Comparison of ENCODE assay signal across 9 cellular contexts in genomic region chr5:154520861-154521453, GRCh38. TPM values are rescaled to one million over a fixed set of nuclear protein-coding genes. Genes with fewer than 3 reads are reported as not detected.
A peak's percentile ranks its signal among the peaks of the same experiment; 100 is the strongest.
DNase-seq lines count a peak whose midpoint lies in the region; ATAC-seq lines count a peak whose summit lies in the region.
"Had no signal": no experiment of that assay in that cellular context is flagged by ENCODE, and none has a peak within 500 bp of the region (broad histone marks: within the 10 kb centered on the region; RNA-seq: fewer than 3 reads in every experiment).

No MANE protein-coding gene starts in this region.

- POLR2A ChIA-PET in activated CD4-positive, alpha-beta T cell treated with anti-CD3 and anti-CD28 coated beads, Interleukin-2, amount 10 ng/mL, durations not matched to agents 7 days and 5 days (lab: Charles Lee): interaction anchor here (0.6 kb wide), 1 partner anchor 17 kb away, joined by 3 read pairs; no protein-coding TSS in a partner anchor

- no peak overlapping the region for H3K27ac Mint-ChIP-seq in activated CD4-positive, alpha-beta T cell treated with anti-CD3 and anti-CD28 coated beads, Interleukin-2, amount 10 ng/mL, durations not matched to agents 7 days and 5 days
- H3K27ac Mint-ChIP-seq: activated naive CD8-positive, alpha-beta T cell treated with anti-CD3 and anti-CD28 coated beads, Interleukin-2, amount 10 ng/mL, durations not matched to agents 7 days and 5 days had no signal

- H3K36me3 ChIP-seq in mesenchymal stem cell (ENCODE audit: control insufficient read depth in 1 of 2, insufficient read depth in 2 of 2, low read depth in 1 of 2, low read length in 2 of 2): peaks cover 0 to 3% of the 10 kb centered on the region in 2 experiments
- no peaks in the 10 kb centered on the region for H3K36me3 ChIP-seq in effector memory CD4-positive, alpha-beta T cell (ENCODE audit: control insufficient read depth, insufficient read depth, low read length)

- H3K4me3 ChIP-seq in mesenchymal stem cell (ENCODE audit: insufficient read depth in 1 of 2, low read depth in 1 of 2, low read length in 2 of 2): no peak overlapping the region
- no peak overlapping the region for H3K4me3 ChIP-seq in effector memory CD4-positive, alpha-beta T cell (ENCODE audit: insufficient read depth, low read depth, low read length, poor library complexity, severe bottlenecking)

- H4K8ac ChIP-seq in mesenchymal stem cell (ENCODE audit: low read length): no peak overlapping the region

- no peak overlapping the region for H3K18ac ChIP-seq in mesenchymal stem cell (ENCODE audit: low read depth in 1 of 2, low read length in 2 of 2)

- H2BK12ac ChIP-seq in mesenchymal stem cell (ENCODE audit: low read length in 2 of 2): no peak overlapping the region

- peak; percentile 8 for DNase-seq in activated CD4-positive, alpha-beta T cell treated with anti-CD3 and anti-CD28 coated beads, Interleukin-2, amount 10 ng/mL, durations not matched to agents 7 days and 5 days
- DNase-seq in activated CD4-positive, alpha-beta T cell treated with anti-CD3 and anti-CD28 coated beads for 1 hour: no peak
- DNase-seq in NAMALWA (ENCODE audit: low spot score): peak; percentile 16
- peak; percentile 33 for DNase-seq in cerebellar cortex (ENCODE audit: low spot score)
- DNase-seq in mesenchymal stem cell: peak; percentile 25
- DNase-seq in effector memory CD4-positive, alpha-beta T cell: no peak
- DNase-seq in activated gamma-delta T cell (lab: John Stamatoyannopoulos, UW): no peak
- DNase-seq: activated naive CD8-positive, alpha-beta T cell treated with anti-CD3 and anti-CD28 coated beads, Interleukin-2, amount 10 ng/mL, durations not matched to agents 7 days and 5 days had no signal

- ATAC-seq in HG02610 (IDR thresholded peaks at IDR 0.05; ENCODE audit: unreplicated experiment): no peak

- no peaks in the 10 kb centered on the region for H3K4me1 Mint-ChIP-seq in activated CD4-positive, alpha-beta T cell treated with anti-CD3 and anti-CD28 coated beads, Interleukin-2, amount 10 ng/mL, durations not matched to agents 7 days and 5 days

- peaks cover 62 to 72% of the 10 kb centered on the region in 2 experiments for H3K27me3 ChIP-seq in mesenchymal stem cell (ENCODE audit: control insufficient read depth in 1 of 2, insufficient read depth in 1 of 2, low read length in 2 of 2)
- H3K27me3 ChIP-seq in effector memory CD4-positive, alpha-beta T cell (replicated peaks; ENCODE audit: control insufficient read depth, insufficient read depth, low read length, poor library complexity, severe bottlenecking): peaks cover 4% of the 10 kb centered on the region

- H2AFZ ChIP-seq in mesenchymal stem cell (ENCODE audit: low read depth, low read length): no peak overlapping the region

- CTCF ChIA-PET in activated CD4-positive, alpha-beta T cell treated with anti-CD3 and anti-CD28 coated beads, Interleukin-2, amount 10 ng/mL, durations not matched to agents 7 days and 5 days (lab: Charles Lee): interaction anchor here (1.0 to 1.3 kb wide), 3 partner anchors 14 to 54 kb away, joined by 3 to 4 read pairs (median 3); no protein-coding TSS in a partner anchor

- H2BK5ac ChIP-seq in mesenchymal stem cell (ENCODE audit: low read depth, low read length, poor library complexity, severe bottlenecking): no peak overlapping the region

- H3K27me3 Mint-ChIP-seq in activated CD4-positive, alpha-beta T cell treated with anti-CD3 and anti-CD28 coated beads, Interleukin-2, amount 10 ng/mL, durations not matched to agents 7 days and 5 days: peaks cover 16% of the 10 kb centered on the region

- 8% methylated on average over 15 of the region's 15 CpGs for WGBS in mesenchymal stem cell

- no peak overlapping the region for H2AK5ac ChIP-seq in mesenchymal stem cell (ENCODE audit: low read length, severe bottlenecking)

- H3K4ac ChIP-seq in mesenchymal stem cell (ENCODE audit: low read depth in 1 of 2, low read length in 2 of 2): no peak overlapping the region

- H3K4me1 ChIP-seq in mesenchymal stem cell (ENCODE audit: control insufficient read depth, insufficient read depth, low read depth, low read length): peaks cover 5% of the 10 kb centered on the region
- H3K4me1 ChIP-seq in effector memory CD4-positive, alpha-beta T cell (ENCODE audit: control insufficient read depth, insufficient read depth, low read length, poor library complexity, severe bottlenecking): no peaks in the 10 kb centered on the region

- H3K4me2 ChIP-seq in mesenchymal stem cell (ENCODE audit: low read length, poor library complexity, severe bottlenecking): no peak overlapping the region

- no peak overlapping the region for H2BK15ac ChIP-seq in mesenchymal stem cell (ENCODE audit: low read depth, poor library complexity, severe bottlenecking)

- H3K79me1 ChIP-seq in mesenchymal stem cell (replicated peaks; ENCODE audit: low read length, poor library complexity, severe bottlenecking): no peaks in the 10 kb centered on the region

- H3K23ac ChIP-seq in mesenchymal stem cell (ENCODE audit: low read length in 2 of 2): no peak overlapping the region

- no peak overlapping the region for H3K9ac ChIP-seq in mesenchymal stem cell (ENCODE audit: low read length)

- H3K36me3 Mint-ChIP-seq in activated CD4-positive, alpha-beta T cell treated with anti-CD3 and anti-CD28 coated beads, Interleukin-2, amount 10 ng/mL, durations not matched to agents 7 days and 5 days (ENCODE audit: low read depth): no peaks in the 10 kb centered on the region
- H3K36me3 Mint-ChIP-seq: activated naive CD8-positive, alpha-beta T cell treated with anti-CD3 and anti-CD28 coated beads, Interleukin-2, amount 10 ng/mL, durations not matched to agents 7 days and 5 days had no signal

- no peak overlapping the region for H3K4me3 Mint-ChIP-seq in activated CD4-positive, alpha-beta T cell treated with anti-CD3 and anti-CD28 coated beads, Interleukin-2, amount 10 ng/mL, durations not matched to agents 7 days and 5 days
- H3K4me3 Mint-ChIP-seq: activated naive CD8-positive, alpha-beta T cell treated with anti-CD3 and anti-CD28 coated beads, Interleukin-2, amount 10 ng/mL, durations not matched to agents 7 days and 5 days had no signal

- no peaks in the 10 kb centered on the region for H3K9me3 Mint-ChIP-seq in activated CD4-positive, alpha-beta T cell treated with anti-CD3 and anti-CD28 coated beads, Interleukin-2, amount 10 ng/mL, durations not matched to agents 7 days and 5 days
- H3K9me3 Mint-ChIP-seq: activated naive CD8-positive, alpha-beta T cell treated with anti-CD3 and anti-CD28 coated beads, Interleukin-2, amount 10 ng/mL, durations not matched to agents 7 days and 5 days had no signal

- no peak overlapping the region for H4K91ac ChIP-seq in mesenchymal stem cell (ENCODE audit: low read length)

- no peak overlapping the region for H3K27ac ChIP-seq in mesenchymal stem cell (ENCODE audit: low read length, poor library complexity, severe bottlenecking)
- no peak overlapping the region for H3K27ac ChIP-seq in effector memory CD4-positive, alpha-beta T cell (ENCODE audit: insufficient read depth, low read length, poor library complexity, severe bottlenecking)

- H3K14ac ChIP-seq in mesenchymal stem cell (ENCODE audit: low read length in 2 of 2): no peak overlapping the region

- no peaks in the 10 kb centered on the region for H3K9me3 ChIP-seq in mesenchymal stem cell (ENCODE audit: control insufficient read depth, low read length)
- H3K9me3 ChIP-seq in effector memory CD4-positive, alpha-beta T cell (ENCODE audit: control insufficient read depth, low read length): no peaks in the 10 kb centered on the region

- H2BK120ac ChIP-seq in mesenchymal stem cell (ENCODE audit: low read depth, low read length): no peak overlapping the region

RNA-seq across cellular contexts. Expression of gene HAND1, which starts 42.9 kb away (rescaled TPM):
- not detected for total RNA-seq in activated CD4-positive, alpha-beta T cell treated with anti-CD3 and anti-CD28 coated beads, Interleukin-2, amount 10 ng/mL, durations not matched to agents 7 days and 5 days
- 0.08 TPM for polyA plus RNA-seq in mesenchymal stem cell (2013, experiment 1 of 2)
- polyA plus RNA-seq in mesenchymal stem cell (2013, experiment 2 of 2): 0.08 TPM
- total RNA-seq: activated naive CD8-positive, alpha-beta T cell treated with anti-CD3 and anti-CD28 coated beads, Interleukin-2, amount 10 ng/mL, durations not matched to agents 7 days and 5 days had no signal

Comparison
In these comparisons a context has a peak if more than half of its experiments do, and no peak if none do; other contexts are left out.
1. DNase-seq: peak in activated CD4-positive, alpha-beta T cell treated with anti-CD3 and anti-CD28 coated beads, Interleukin-2, amount 10 ng/mL, durations not matched to agents 7 days and 5 days (single experiment), NAMALWA (single experiment), cerebellar cortex (single experiment) and mesenchymal stem cell (single experiment); none in activated CD4-positive, alpha-beta T cell treated with anti-CD3 and anti-CD28 coated beads for 1 hour (single experiment), effector memory CD4-positive, alpha-beta T cell (0 of 3) and activated gamma-delta T cell (single experiment).